1 cellular context compared by ENCODE assay signal in the genomic region with DNA sequence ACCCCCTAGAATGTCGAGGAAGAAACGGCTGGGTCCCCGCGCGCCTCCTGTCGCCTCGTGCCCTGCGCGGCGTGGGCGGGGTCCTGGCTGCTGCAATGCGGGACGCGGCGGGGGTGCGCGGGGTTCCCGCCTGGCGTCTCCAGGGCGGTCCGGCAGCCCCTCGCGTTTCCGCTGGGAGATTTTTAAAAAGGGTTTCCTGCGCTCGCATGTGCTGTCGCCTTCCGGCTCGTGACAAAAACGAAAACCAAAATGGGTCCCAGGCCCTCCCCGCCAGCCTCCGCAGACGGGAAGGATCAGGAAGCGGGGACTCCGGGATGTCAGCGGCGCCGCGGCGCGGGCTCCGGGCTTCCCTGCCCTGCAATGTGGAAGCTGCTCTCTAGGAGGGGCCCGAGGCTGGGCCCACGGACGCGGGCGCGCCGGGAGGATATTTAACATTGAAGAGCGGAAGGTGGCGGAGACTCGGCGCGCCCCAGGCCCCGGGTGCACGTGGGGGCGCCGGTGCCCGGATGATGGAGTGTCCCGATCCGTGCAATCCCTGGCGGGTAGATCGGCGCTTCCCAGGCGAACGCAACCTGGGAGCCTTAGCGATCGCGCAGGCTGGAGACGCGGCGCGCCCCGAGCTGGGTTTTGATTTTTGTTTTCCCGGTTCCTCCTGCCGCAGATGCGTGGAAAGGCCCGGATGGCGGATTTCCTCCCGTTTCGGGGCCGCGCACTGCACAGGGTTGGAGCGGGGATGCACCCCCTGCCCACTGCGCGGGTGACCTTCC.
TF ChIP-seq lines count a peak whose summit lies in the region.

No MANE protein-coding gene starts in this region.

TF ChIP-seq in HCT116, 20 proteins besides CTCF, POLR2A, EP300 and RAD21 (continued from another document):
- TF ChIP-seq, protein P1, sequence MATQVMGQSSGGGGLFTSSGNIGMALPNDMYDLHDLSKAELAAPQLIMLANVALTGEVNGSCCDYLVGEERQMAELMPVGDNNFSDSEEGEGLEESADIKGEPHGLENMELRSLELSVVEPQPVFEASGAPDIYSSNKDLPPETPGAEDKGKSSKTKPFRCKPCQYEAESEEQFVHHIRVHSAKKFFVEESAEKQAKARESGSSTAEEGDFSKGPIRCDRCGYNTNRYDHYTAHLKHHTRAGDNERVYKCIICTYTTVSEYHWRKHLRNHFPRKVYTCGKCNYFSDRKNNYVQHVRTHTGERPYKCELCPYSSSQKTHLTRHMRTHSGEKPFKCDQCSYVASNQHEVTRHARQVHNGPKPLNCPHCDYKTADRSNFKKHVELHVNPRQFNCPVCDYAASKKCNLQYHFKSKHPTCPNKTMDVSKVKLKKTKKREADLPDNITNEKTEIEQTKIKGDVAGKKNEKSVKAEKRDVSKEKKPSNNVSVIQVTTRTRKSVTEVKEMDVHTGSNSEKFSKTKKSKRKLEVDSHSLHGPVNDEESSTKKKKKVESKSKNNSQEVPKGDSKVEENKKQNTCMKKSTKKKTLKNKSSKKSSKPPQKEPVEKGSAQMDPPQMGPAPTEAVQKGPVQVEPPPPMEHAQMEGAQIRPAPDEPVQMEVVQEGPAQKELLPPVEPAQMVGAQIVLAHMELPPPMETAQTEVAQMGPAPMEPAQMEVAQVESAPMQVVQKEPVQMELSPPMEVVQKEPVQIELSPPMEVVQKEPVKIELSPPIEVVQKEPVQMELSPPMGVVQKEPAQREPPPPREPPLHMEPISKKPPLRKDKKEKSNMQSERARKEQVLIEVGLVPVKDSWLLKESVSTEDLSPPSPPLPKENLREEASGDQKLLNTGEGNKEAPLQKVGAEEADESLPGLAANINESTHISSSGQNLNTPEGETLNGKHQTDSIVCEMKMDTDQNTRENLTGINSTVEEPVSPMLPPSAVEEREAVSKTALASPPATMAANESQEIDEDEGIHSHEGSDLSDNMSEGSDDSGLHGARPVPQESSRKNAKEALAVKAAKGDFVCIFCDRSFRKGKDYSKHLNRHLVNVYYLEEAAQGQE (IDR thresholded peaks at IDR 0.05; ENCODE audit: low read depth) = no peak
- peak; percentile 17; the same call in 1 of the 2 replicates for TF ChIP-seq POLR2AphosphoS5 (IDR thresholded peaks at IDR 0.05; ENCODE audit: low read depth, low read length)
